ENCODE assay signal across 21 cellular contexts in the genomic region with DNA sequence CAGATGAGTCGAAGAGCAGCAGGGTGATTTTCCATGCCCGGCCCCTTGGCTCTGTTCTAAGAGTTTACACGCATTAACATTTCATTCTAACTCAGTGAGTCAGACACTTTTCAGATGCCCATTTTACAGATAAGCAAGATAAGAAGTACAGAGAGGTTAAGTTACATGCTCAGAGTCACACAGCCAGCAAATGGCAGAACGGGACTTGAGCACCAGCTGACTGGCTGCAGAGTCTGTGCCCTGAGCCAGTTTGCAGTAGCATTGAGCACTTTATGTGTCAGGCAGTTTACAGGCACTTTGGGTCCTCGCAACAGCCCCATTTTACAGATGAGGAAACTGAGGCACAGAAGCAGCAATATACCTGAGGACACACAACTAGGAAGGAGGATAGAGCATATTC. TPM values are rescaled to one million over a fixed set of nuclear protein-coding genes. Genes with fewer than 3 reads are reported as not detected.
DNase-seq lines count a peak whose midpoint lies in the region; ATAC-seq, FAIRE-seq and TF ChIP-seq lines count a peak whose summit lies in the region.
"Had no signal": no experiment of that assay in that cellular context is flagged by ENCODE, and none has a peak within 500 bp of the region (broad histone marks: within the 10 kb centered on the region; RNA-seq: fewer than 3 reads in every experiment).

No MANE protein-coding gene starts in this region.

- H3F3A ChIP-seq in GM23248 (ENCODE audit: insufficient read depth), result peaks cover 16% of the 10 kb centered on the region; the same call in 1 of the 2 replicates

- in situ Hi-C loops in GM23248 (cut with MboI), result no loop called here

- no peaks in the 10 kb centered on the region for H3K9me2 ChIP-seq in GM23248 (ENCODE audit: insufficient read depth)

- DNase-seq in A549 (ENCODE audit: low read depth in 1 of 2, low spot score in 1 of 2) (no peak), GM23248 (peak; percentile 29), RKO (ENCODE audit: low spot score) (peak; percentile 47), coronary artery (ENCODE audit: low spot score) (no peak), GM03348 (ENCODE audit: low spot score) (no peak), occipital lobe (lab: John Stamatoyannopoulos, UW) (no peak)
- no peak for DNase-seq in activated CD8-positive, alpha-beta memory T cell treated with anti-CD3 and anti-CD28 coated beads, Interleukin-2, amount 50 U/mL, for 48 hours
- DNase-seq: activated CD4-positive, alpha-beta T cell treated with anti-CD3 and anti-CD28 coated beads for 48 hours; activated gamma-delta T cell; CD4-positive, CD25-positive, alpha-beta regulatory T cell; cerebellar nuclear complex; DMS79 treated with DMSO at 0.1 percent for 48 hours; effector memory CD4-positive, alpha-beta T cell; NCI-H1694 treated with DMSO at 0.1 percent for 48 hours; nucleus accumbens; retina; SW 1271 had no signal

- WGBS in A549 (ENCODE audit: missing lambda C conversion rate), result 88% methylated on average over 5 of the region's 5 CpGs
- WGBS in GM23248 (ENCODE audit: low coverage in 1 of 2, low lambda C conversion rate in 2 of 2, missing lambda C conversion rate in 2 of 2), 2 experiments, result 84 to 85% methylated on average over 5 of the region's 5 CpGs

- H3K36me3 ChIP-seq in GM23248 (ENCODE audit: low read depth), result peaks cover 8% of the 10 kb centered on the region; the same call in 1 of the 2 replicates

- POLR2A ChIA-PET in A549 (lab: Yijun Ruan, JAX), result interaction anchor here (0.6 kb wide), 3 partner anchors 26 to 113 kb away, joined by 3 read pairs; no protein-coding TSS in a partner anchor

- TF ChIP-seq EP300 in A549 (IDR thresholded peaks at IDR 0.05), result no peak

- H3K79me2 ChIP-seq in GM23248 (ENCODE audit: insufficient read depth), result no peaks in the 10 kb centered on the region

- ATAC-seq in A549 (no peak), GM19324 (IDR thresholded peaks at IDR 0.05; ENCODE audit: low FRiP score, unreplicated experiment) (no peak)

- TF ChIP-seq CTCF in A549 (IDR thresholded peaks at IDR 0.05) (no peak), coronary artery (IDR thresholded peaks at IDR 0.05) (no peak)

- no peaks in the 10 kb centered on the region for H4K20me1 ChIP-seq in GM23248 (ENCODE audit: insufficient read depth)

- TF ChIP-seq RAD21 in A549 (conservative IDR thresholded peaks at IDR 0.05 in 1 of 2, IDR thresholded peaks at IDR 0.05 in 1 of 2), result no peak

- no peak overlapping the region for H2AFZ ChIP-seq in GM23248

- H3K27me3 ChIP-seq in GM23248 (replicated peaks; ENCODE audit: insufficient read depth), result no peaks in the 10 kb centered on the region

- CTCF ChIA-PET in A549 (lab: Yijun Ruan, JAX), result interaction anchor here (0.8 to 30.8 kb wide), 27 partner anchors 7 to 316 kb away, joined by 3 to 501 read pairs (median 14); partner anchors contain the start of genes PNMA8A and PPP5C

- H3K4me3 ChIP-seq in A549 (no peak overlapping the region), GM23248 (no peak overlapping the region), coronary artery (no peak overlapping the region)

- H3K9me3 ChIP-seq in A549 (peaks cover 5% of the 10 kb centered on the region; the same call in 1 of the 3 replicates), GM23248 (ENCODE audit: low read depth) (no peaks in the 10 kb centered on the region)

- TF ChIP-seq POLR2A in A549 (IDR thresholded peaks at IDR 0.05; ENCODE audit: low read length), result no peak

- no peak for FAIRE-seq in A549 (lab: Jason Lieb, UNC)
- FAIRE-seq: GM18507, HTR-8/SVneo had no signal

- H3K27ac ChIP-seq in A549, result no peak overlapping the region
- no peak overlapping the region for H3K27ac ChIP-seq in GM23248
- H3K27ac ChIP-seq in coronary artery, result peak overlapping the region; percentile 32 to 60

- H3K4me2 ChIP-seq in A549, result no peak overlapping the region
- H3K4me2 ChIP-seq in GM23248 (ENCODE audit: unreplicated experiment), result no peak overlapping the region

- H3K4me1 ChIP-seq in A549, result no peaks in the 10 kb centered on the region
- peaks cover 8% of the 10 kb centered on the region for H3K4me1 ChIP-seq in GM23248 (ENCODE audit: insufficient read depth)

- no peak overlapping the region for H3K9ac ChIP-seq in GM23248

TF ChIP-seq in A549, 52 proteins besides CTCF, POLR2A, EP300 and RAD21:
- TF ChIP-seq KDM1A (IDR thresholded peaks at IDR 0.05; ENCODE audit: low read depth) (peak; percentile 88), MAFK (IDR thresholded peaks at IDR 0.05; ENCODE audit: partially characterized antibody) (no peak), ZFP36 (IDR thresholded peaks at IDR 0.05; ENCODE audit: borderline replicate concordance, partially characterized antibody) (peak; percentile 79), ELK1 (IDR thresholded peaks at IDR 0.05; ENCODE audit: low read depth, low read length) (no peak), HDAC2 (IDR thresholded peaks at IDR 0.05) (peak; percentile 74; the same call in 1 of the 2 replicates), NFE2L2 (conservative IDR thresholded peaks at IDR 0.05; ENCODE audit: low read length) (no peak), CHD4 (IDR thresholded peaks at IDR 0.05; ENCODE audit: borderline replicate concordance) (0 out of 2 replicates have a peak, but pooled peaks have one; percentile 35)

RNA-seq across cellular contexts. Expression of gene CCDC8, which starts 19.0 kb away (rescaled TPM):
- polyA plus RNA-seq in A549 (2011; rRNA removed) (0.04 TPM in 1 of 2 replicates, not detected in the other), A549 (2017; fragmentation: RNase III; extraction: RNeasy Plus Mini Kit Qiagen cat#74134 plus additional on column Dnase treatment) (0.03 to 0.08 TPM in 2 of 3 replicates, not detected in the other), GM23248 (2016; fragmentation: Nextera tagmentation; extraction: Ambion mirVana) (5.5 and 6.0 TPM in 2 replicates)
- 0.01 TPM in 1 of 2 replicates, not detected in the other for polyA plus RNA-seq in A549 (2012; cell fraction: cytosol; rRNA removed)
- 0.04 and 0.05 TPM in 2 replicates for polyA plus RNA-seq in A549 (2012; cell fraction: nucleus; rRNA removed)
- not detected in 2 replicates for polyA minus RNA-seq in A549 (2011; rRNA and poly(A)+ RNA removed)
- total RNA-seq in GM23248 (2014; rRNA removed; shearing (Covaris generic)), result 8.9 and 10.1 TPM in 2 replicates
- total RNA-seq in occipital lobe, result 4.7 TPM
- total RNA-seq: CD4-positive, CD25-positive, alpha-beta regulatory T cell had no signal
- polyA plus RNA-seq: CD4-positive, CD25-positive, alpha-beta regulatory T cell had no signal

RNA-seq across cellular contexts. Expression of gene PNMA8C, which starts 34.3 kb away (rescaled TPM):
- polyA plus RNA-seq in A549 (2011; rRNA removed) (0.01 TPM in 1 of 2 replicates, not detected in the other), A549 (2017; fragmentation: RNase III; extraction: RNeasy Plus Mini Kit Qiagen cat#74134 plus additional on column Dnase treatment) (not detected in 3 replicates), GM23248 (2016; fragmentation: Nextera tagmentation; extraction: Ambion mirVana) (not detected in 2 replicates)
- polyA plus RNA-seq in A549 (2012; cell fraction: cytosol; rRNA removed), result 0.01 TPM in 2 replicates
- polyA plus RNA-seq in A549 (2012; cell fraction: nucleus; rRNA removed), result 0.04 TPM in 2 replicates
- polyA minus RNA-seq in A549 (2011; rRNA and poly(A)+ RNA removed), result 0.08 TPM in 1 of 2 replicates, not detected in the other
- total RNA-seq in GM23248 (2014; rRNA removed; shearing (Covaris generic)), result not detected in 2 replicates
- total RNA-seq in occipital lobe, result 25.3 TPM
- total RNA-seq: CD4-positive, CD25-positive, alpha-beta regulatory T cell had no signal
- polyA plus RNA-seq: CD4-positive, CD25-positive, alpha-beta regulatory T cell; liver had no signal

RNA-seq across cellular contexts. Expression of gene PPP5C, which starts 47.5 kb away (rescaled TPM):
- 107 and 126 TPM in 2 replicates for polyA plus RNA-seq in A549 (2011; rRNA removed)
- polyA plus RNA-seq in A549 (2012; cell fraction: cytosol; rRNA removed), result 209 and 213 TPM in 2 replicates
- 445 and 456 TPM in 2 replicates for polyA plus RNA-seq in A549 (2012; cell fraction: nucleus; rRNA removed)
- 93.5 to 99.8 TPM (median 94.2 TPM) in 3 replicates for polyA plus RNA-seq in A549 (2017; fragmentation: RNase III; extraction: RNeasy Plus Mini Kit Qiagen cat#74134 plus additional on column Dnase treatment)
- polyA minus RNA-seq in A549 (2011; rRNA and poly(A)+ RNA removed), result 118 and 135 TPM in 2 replicates
- total RNA-seq in GM23248 (2014; rRNA removed; shearing (Covaris generic)), result 56.4 and 60.8 TPM in 2 replicates
- 47.3 and 48.7 TPM in 2 replicates for polyA plus RNA-seq in GM23248 (2016; fragmentation: Nextera tagmentation; extraction: Ambion mirVana)
- 53.0 TPM for total RNA-seq in occipital lobe

Comparison
In these comparisons a context has a peak if more than half of its experiments do, and no peak if none do; other contexts are left out.
1. DNase-seq: peak in GM23248 (single experiment) and RKO (single experiment); none in A549 (0 of 2), coronary artery (single experiment), GM03348 (single experiment), occipital lobe (single experiment) and activated CD8-positive, alpha-beta memory T cell treated with anti-CD3 and anti-CD28 coated beads, Interleukin-2, amount 50 U/mL, for 48 hours (single experiment).
2. H3K27ac ChIP-seq: peak in coronary artery (2 of 2); none in A549 (0 of 2) and GM23248 (single experiment).
3. RNA of gene PNMA8C, which starts 34.3 kb away (total RNA-seq): 25.3 TPM in occipital lobe (single experiment); not detected in GM23248; every median in the first group is over 10 times any median in the second.